ENCODE assay signal across 12 cellular contexts in the genomic region with DNA sequence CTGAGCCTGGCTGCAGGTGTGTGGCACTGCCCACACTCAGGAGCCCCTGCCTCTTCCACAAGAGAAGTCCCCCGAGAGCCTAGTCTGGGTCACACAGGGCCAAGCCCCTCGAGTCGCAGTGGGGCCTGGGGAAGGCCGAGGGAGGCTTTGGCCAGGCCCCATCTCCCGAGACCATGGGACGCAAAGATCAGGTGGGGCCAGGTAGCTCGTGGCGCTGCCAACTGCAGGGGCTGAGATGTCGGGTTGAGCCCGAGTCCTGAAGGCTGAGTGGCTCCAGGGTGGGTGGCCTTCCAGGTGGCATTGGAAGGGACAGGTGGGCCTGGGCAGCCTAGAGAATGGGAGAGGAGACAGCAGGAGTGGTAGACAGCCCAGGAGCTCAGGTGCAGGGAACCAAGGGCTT. TPM values are rescaled to one million over a fixed set of nuclear protein-coding genes. Genes with fewer than 3 reads are reported as not detected.
DNase-seq lines count a peak whose midpoint lies in the region; ATAC-seq and TF ChIP-seq lines count a peak whose summit lies in the region.
"Had no signal": no experiment of that assay in that cellular context is flagged by ENCODE, and none has a peak within 500 bp of the region (broad histone marks: within the 10 kb centered on the region; RNA-seq: fewer than 3 reads in every experiment).

No MANE protein-coding gene starts in this region.

- H3K14ac ChIP-seq in mesenchymal stem cell (ENCODE audit: low read length in 2 of 2), result no peak overlapping the region

- H3K27ac ChIP-seq in ACC112 (ENCODE audit: low read depth, low read length) (peak overlapping the region; percentile 95; the same call in 1 of the 2 replicates), RWPE1 (peak overlapping the region; percentile 100), mesenchymal stem cell (ENCODE audit: low read length, poor library complexity, severe bottlenecking) (peak overlapping the region; percentile 76)

- DNase-seq in RWPE1 (ENCODE audit: low spot score) (no peak), mesenchymal stem cell (no peak), left colon (no peak)
- DNase-seq: Caco-2, NCI-H1417 treated with DMSO at 0.1 percent for 48 hours, NCI-H510A, ovary had no signal

- CTCF ChIA-PET in RWPE1 (lab: Yijun Ruan, JAX), result interaction anchor here (0.6 to 1.0 kb wide), 3 partner anchors 8 to 262 kb away, joined by 3 to 4 read pairs (median 4); partner anchors contain the start of gene MLST8

- TF ChIP-seq CTCF in RWPE1 (conservative IDR thresholded peaks at IDR 0.05; ENCODE audit: low read depth), result no peak

- H3K18ac ChIP-seq in mesenchymal stem cell (ENCODE audit: low read depth in 1 of 2, low read length in 2 of 2), result no peak overlapping the region

- no peak overlapping the region for H4K91ac ChIP-seq in mesenchymal stem cell (ENCODE audit: low read length)

- no peak overlapping the region for H2BK12ac ChIP-seq in mesenchymal stem cell (ENCODE audit: low read length in 2 of 2)

- WGBS in mesenchymal stem cell, result 98% methylated on average over 10 of the region's 10 CpGs

- peak overlapping the region; percentile 86 for H2AK5ac ChIP-seq in mesenchymal stem cell (ENCODE audit: low read length, severe bottlenecking)

- no peak overlapping the region for H4K8ac ChIP-seq in mesenchymal stem cell (ENCODE audit: low read length)

- H3K4me3 ChIP-seq in ACC112 (ENCODE audit: low read depth, low read length), result no peak overlapping the region
- no peak overlapping the region for H3K4me3 ChIP-seq in mesenchymal stem cell (ENCODE audit: insufficient read depth in 1 of 2, low read depth in 1 of 2, low read length in 2 of 2)
- H3K4me3 ChIP-seq: colonic mucosa, ovary had no signal

- H3K4me1 ChIP-seq in ACC112 (ENCODE audit: control insufficient read depth, insufficient read depth, low read length, unreplicated experiment) (peaks cover 41% of the 10 kb centered on the region), mesenchymal stem cell (ENCODE audit: control insufficient read depth, insufficient read depth, low read depth, low read length) (peaks cover 72% of the 10 kb centered on the region)

- H3K36me3 ChIP-seq in ACC112 (ENCODE audit: insufficient read depth, low read length) (no peaks in the 10 kb centered on the region), mesenchymal stem cell (ENCODE audit: control insufficient read depth in 1 of 2, insufficient read depth in 2 of 2, low read depth in 1 of 2, low read length in 2 of 2) (peaks cover 16 to 60% of the 10 kb centered on the region in 2 experiments)
- H3K36me3 ChIP-seq: colonic mucosa, ovary had no signal

- no peak overlapping the region for H2BK15ac ChIP-seq in mesenchymal stem cell (ENCODE audit: low read depth, poor library complexity, severe bottlenecking)

- no peak overlapping the region for H2BK120ac ChIP-seq in mesenchymal stem cell (ENCODE audit: low read depth, low read length)

- H3K27me3 ChIP-seq in ACC112 (ENCODE audit: insufficient read depth, low read length), result no peaks in the 10 kb centered on the region
- H3K27me3 ChIP-seq in mesenchymal stem cell (ENCODE audit: control insufficient read depth in 1 of 2, insufficient read depth in 1 of 2, low read length in 2 of 2), result no peaks in the 10 kb centered on the region
- H3K27me3 ChIP-seq: colonic mucosa, ovary had no signal

- no peak overlapping the region for H2AFZ ChIP-seq in ACC112 (ENCODE audit: low read length, unreplicated experiment)
- H2AFZ ChIP-seq in mesenchymal stem cell (ENCODE audit: low read depth, low read length), result no peak overlapping the region

- peaks cover 9% of the 10 kb centered on the region for H3K79me1 ChIP-seq in mesenchymal stem cell (replicated peaks; ENCODE audit: low read length, poor library complexity, severe bottlenecking)

- no peak overlapping the region for H3K23ac ChIP-seq in mesenchymal stem cell (ENCODE audit: low read length in 2 of 2)

- H3K4me2 ChIP-seq in mesenchymal stem cell (ENCODE audit: low read length, poor library complexity, severe bottlenecking), result no peak overlapping the region

- no peak overlapping the region for H3K4ac ChIP-seq in mesenchymal stem cell (ENCODE audit: low read depth in 1 of 2, low read length in 2 of 2)

- ATAC-seq in left colon (no peak), HG02763 (IDR thresholded peaks at IDR 0.05; ENCODE audit: unreplicated experiment) (no peak), HG03159 (IDR thresholded peaks at IDR 0.05; ENCODE audit: unreplicated experiment) (no peak)

- intact Hi-C loops in left colon (cut with DNase I, micrococcal nuclease), result no loop called here

- POLR2A ChIA-PET in RWPE1 (lab: Yijun Ruan, JAX; ENCODE audit: low non-redundant PET), result interaction anchor here (0.6 to 1.1 kb wide), 3 partner anchors 8 to 52 kb away, joined by 3 to 4 read pairs (median 3); no protein-coding TSS in a partner anchor

- no peaks in the 10 kb centered on the region for H3K9me3 ChIP-seq in mesenchymal stem cell (ENCODE audit: control insufficient read depth, low read length)
- H3K9me3 ChIP-seq: Caco-2, colonic mucosa, ovary had no signal

- peaks cover 67% of the 10 kb centered on the region for H3K79me2 ChIP-seq in ACC112 (ENCODE audit: control insufficient read depth, insufficient read depth, low read length, unreplicated experiment)

- no peak overlapping the region for H2BK5ac ChIP-seq in mesenchymal stem cell (ENCODE audit: low read depth, low read length, poor library complexity, severe bottlenecking)

- H3K9ac ChIP-seq in mesenchymal stem cell (ENCODE audit: low read length), result peak overlapping the region; percentile 49

RNA-seq across cellular contexts. Expression of gene TRAF7, which starts 6.3 kb away (rescaled TPM):
- 107 TPM for polyA plus RNA-seq in mesenchymal stem cell (2013, experiment 1 of 2)
- 101 TPM for polyA plus RNA-seq in mesenchymal stem cell (2013, experiment 2 of 2)
- total RNA-seq in left colon, result 10 to 100 TPM; 94.5 to 99.8 TPM

RNA-seq across cellular contexts. Expression of gene RAB26, which starts 13.5 kb away (rescaled TPM):
- polyA plus RNA-seq in mesenchymal stem cell (2013, experiment 1 of 2), result 4.7 TPM
- 4.4 TPM for polyA plus RNA-seq in mesenchymal stem cell (2013, experiment 2 of 2)
- total RNA-seq in left colon, result 10 to 100 TPM; 24.9 to 27.2 TPM

RNA-seq across cellular contexts. Expression of gene PKD1, which starts 26.2 kb away (rescaled TPM):
- polyA plus RNA-seq in mesenchymal stem cell (2013, experiment 1 of 2), result 32.8 TPM
- 28.4 TPM for polyA plus RNA-seq in mesenchymal stem cell (2013, experiment 2 of 2)
- total RNA-seq in left colon, result 10 to 100 TPM; 75.1 to 76.7 TPM

RNA-seq across cellular contexts. Expression of gene CASKIN1, which starts 34.5 kb away (rescaled TPM):
- 0.12 TPM for polyA plus RNA-seq in mesenchymal stem cell (2013, experiment 1 of 2)
- 0.08 TPM for polyA plus RNA-seq in mesenchymal stem cell (2013, experiment 2 of 2)
- total RNA-seq in left colon, result under 1 TPM; 0.11 to 0.15 TPM
- total RNA-seq: RPMI7951 had no signal

RNA-seq across cellular contexts. Expression of gene MLST8, which starts 43.3 kb away (rescaled TPM):
- 45.9 TPM for polyA plus RNA-seq in mesenchymal stem cell (2013, experiment 1 of 2)
- polyA plus RNA-seq in mesenchymal stem cell (2013, experiment 2 of 2), result 45.0 TPM
- 10 to 100 TPM; 26.7 to 31.4 TPM for total RNA-seq in left colon
